In the genomic region with DNA sequence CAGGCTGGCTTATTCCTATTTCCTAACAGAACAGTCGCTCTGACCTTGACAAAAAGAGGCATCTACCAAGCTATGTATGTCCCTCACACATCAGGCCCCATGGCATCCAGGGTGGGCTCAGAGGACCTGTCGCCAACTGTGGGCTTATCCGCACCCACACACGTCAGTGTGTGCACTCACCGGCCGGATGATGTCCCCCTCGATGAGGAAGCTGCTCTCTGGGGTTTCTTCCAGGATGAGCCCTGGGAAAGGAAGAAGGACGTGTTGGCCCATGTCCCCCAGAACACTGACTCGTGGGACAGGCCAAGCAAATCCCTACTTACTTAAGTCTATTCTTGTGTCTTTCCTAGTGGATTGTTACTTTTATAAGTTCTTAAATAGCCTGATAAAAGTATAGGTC, we compare ENCODE assay signal across 15 cellular contexts. TPM values are rescaled to one million over a fixed set of nuclear protein-coding genes. Genes with fewer than 3 reads are reported as not detected.
DNase-seq lines count a peak whose midpoint lies in the region; ATAC-seq lines count a peak whose summit lies in the region.
"Had no signal": no experiment of that assay in that cellular context is flagged by ENCODE, and none has a peak within 500 bp of the region (broad histone marks: within the 10 kb centered on the region; RNA-seq: fewer than 3 reads in every experiment).

No MANE protein-coding gene starts in this region.

- DNase-seq in Right ventricle myocardium inferior (ENCODE audit: missing footprints) (peak; percentile 9), cardiac septum (ENCODE audit: low spot score) (no peak), immature natural killer cell (no peak), T-cell (no peak)
- DNase-seq in naive thymus-derived CD8-positive, alpha-beta T cell, result no peak
- no peak for DNase-seq in stimulated activated CD4-positive, alpha-beta T cell treated with anti-CD3 and anti-CD28 coated beads, Interleukin-2, amount 100 ng/mL, for 24 hours
- DNase-seq: C1 segment of cervical spinal cord, DMS79, H7 had no signal

- H3K4me3 Mint-ChIP-seq in activated T-helper 17 cell treated with anti-CD3 and anti-CD28 coated beads, Interleukin-2, amount 50 U/mL, for 72 hours, result no peak overlapping the region
- H3K4me3 Mint-ChIP-seq in immature natural killer cell (no peak overlapping the region), T-cell (no peak overlapping the region)
- H3K4me3 Mint-ChIP-seq in naive thymus-derived CD8-positive, alpha-beta T cell, result no peak overlapping the region
- H3K4me3 Mint-ChIP-seq: B cell; CD4-positive, alpha-beta memory T cell; GM23338 had no signal

- CTCF ChIA-PET in T-cell (lab: Charles Lee), result no interaction called here

- H3K27me3 Mint-ChIP-seq in activated T-helper 17 cell treated with anti-CD3 and anti-CD28 coated beads, Interleukin-2, amount 50 U/mL, for 72 hours, result no peaks in the 10 kb centered on the region
- H3K27me3 Mint-ChIP-seq in immature natural killer cell (ENCODE audit: low read depth in 3 of 3), result peaks cover 3 to 8% (median 7%) of the 10 kb centered on the region in 3 donors
- H3K27me3 Mint-ChIP-seq in T-cell, result no peaks in the 10 kb centered on the region
- H3K27me3 Mint-ChIP-seq in naive thymus-derived CD8-positive, alpha-beta T cell, result no peaks in the 10 kb centered on the region
- H3K27me3 Mint-ChIP-seq: B cell; CD4-positive, alpha-beta memory T cell had no signal

- POLR2A ChIA-PET in T-cell (lab: Charles Lee), result interaction anchor here in 1 of 2 donors (0.6 kb wide), 1 partner anchor 66 kb away, joined by 3 read pairs; no protein-coding TSS in a partner anchor
- POLR2A ChIA-PET in naive thymus-derived CD8-positive, alpha-beta T cell (lab: Charles Lee), result interaction anchor here (0.6 kb wide), 1 partner anchor 614 kb away, joined by 6 read pairs; no protein-coding TSS in a partner anchor

- H3K27ac Mint-ChIP-seq in activated T-helper 17 cell treated with anti-CD3 and anti-CD28 coated beads, Interleukin-2, amount 50 U/mL, for 72 hours, result peak overlapping the region; percentile 5
- H3K27ac Mint-ChIP-seq in immature natural killer cell (peak overlapping the region in 4 of 6 donors; percentile 13 to 59 (median 41)), T-cell (no peak overlapping the region)
- H3K27ac Mint-ChIP-seq in naive thymus-derived CD8-positive, alpha-beta T cell, result peak overlapping the region in 2 of 10 donors; percentile 3 to 82
- H3K27ac Mint-ChIP-seq: B cell, GM23338 had no signal

- H3K36me3 Mint-ChIP-seq in activated T-helper 17 cell treated with anti-CD3 and anti-CD28 coated beads, Interleukin-2, amount 50 U/mL, for 72 hours (ENCODE audit: low read depth), result peaks cover 20% of the 10 kb centered on the region
- H3K36me3 Mint-ChIP-seq in immature natural killer cell, result peaks cover 0 to 3% (median 3%) of the 10 kb centered on the region in 3 donors
- peaks cover 4% of the 10 kb centered on the region for H3K36me3 Mint-ChIP-seq in T-cell
- H3K36me3 Mint-ChIP-seq in naive thymus-derived CD8-positive, alpha-beta T cell, result peaks cover 0 to 9% (median 0%) of the 10 kb centered on the region in 3 donors

- intact Hi-C loops in Right ventricle myocardium inferior (cut with DNase I) (no loop called here), cardiac septum (cut with DNase I) (loop anchor here (5.0 to 10.0 kb wide), 2 partner anchors 37 to 370 kb away; partner anchors contain the start of gene NEURL3)

- peaks cover 20% of the 10 kb centered on the region for H3K4me1 Mint-ChIP-seq in activated T-helper 17 cell treated with anti-CD3 and anti-CD28 coated beads, Interleukin-2, amount 50 U/mL, for 72 hours
- H3K4me1 Mint-ChIP-seq in immature natural killer cell, result peaks cover 27 to 30% of the 10 kb centered on the region in 2 donors
- H3K4me1 Mint-ChIP-seq in T-cell, result peaks cover 15 to 27% (median 25%) of the 10 kb centered on the region in 3 donors
- peaks cover 4 to 23% (median 12%) of the 10 kb centered on the region in 4 donors for H3K4me1 Mint-ChIP-seq in naive thymus-derived CD8-positive, alpha-beta T cell

- no peaks in the 10 kb centered on the region for H3K9me3 Mint-ChIP-seq in activated T-helper 17 cell treated with anti-CD3 and anti-CD28 coated beads, Interleukin-2, amount 50 U/mL, for 72 hours
- H3K9me3 Mint-ChIP-seq in immature natural killer cell (no peaks in the 10 kb centered on the region), T-cell (no peaks in the 10 kb centered on the region)
- no peaks in the 10 kb centered on the region for H3K9me3 Mint-ChIP-seq in naive thymus-derived CD8-positive, alpha-beta T cell
- H3K9me3 Mint-ChIP-seq: CD4-positive, alpha-beta memory T cell; GM23338 had no signal

- ATAC-seq in Right ventricle myocardium inferior, result no peak
- ATAC-seq in activated T-helper 17 cell treated with anti-CD3 and anti-CD28 coated beads, Interleukin-2, amount 50 U/mL, for 72 hours (replicated peaks), result no peak
- ATAC-seq in T-cell (replicated peaks in 1 of 4), result no peak
- ATAC-seq in naive thymus-derived CD8-positive, alpha-beta T cell, result no peak
- ATAC-seq: GM23338 had no signal

RNA-seq across cellular contexts. Expression of gene ASTL, which starts 3.1 kb away (rescaled TPM):
- not detected for total RNA-seq in Right ventricle myocardium inferior
- total RNA-seq in cardiac septum, result not detected
- 1 to 10 TPM in 1 of 2 donors, under 1 TPM in 1; 0.93 to 6.9 TPM for total RNA-seq in activated T-helper 17 cell treated with anti-CD3 and anti-CD28 coated beads, Interleukin-2, amount 50 U/mL, for 72 hours
- not detected for polyA plus RNA-seq in immature natural killer cell
- 10 to 100 TPM in 1 of 5 donors, 1 to 10 TPM in 4; 1.2 to 10.4 (median 1.4) TPM for total RNA-seq in T-cell
- 1 to 10 TPM; 5.3 to 6.8 TPM for total RNA-seq in naive thymus-derived CD8-positive, alpha-beta T cell
- polyA plus RNA-seq in naive thymus-derived CD8-positive, alpha-beta T cell, result under 1 TPM in 2 of 3 donors, not detected in 1; 0.50 to 0.64 TPM
- total RNA-seq: GM23338, H7, HT1080 had no signal

RNA-seq across cellular contexts. Expression of gene DUSP2, which starts 10.1 kb away (rescaled TPM):
- 1.3 TPM for total RNA-seq in Right ventricle myocardium inferior
- total RNA-seq in cardiac septum, result 1.3 TPM
- total RNA-seq in activated T-helper 17 cell treated with anti-CD3 and anti-CD28 coated beads, Interleukin-2, amount 50 U/mL, for 72 hours, result 100 to 1,000 TPM in 1 of 2 donors, 10 to 100 TPM in 1; 82.0 to 379 TPM
- polyA plus RNA-seq in immature natural killer cell, result 100 to 1,000 TPM; 272 to 875 (median 555) TPM
- total RNA-seq in T-cell, result 100 to 1,000 TPM in 2 of 5 donors, 10 to 100 TPM in 3; 37.2 to 437 (median 54.0) TPM
- total RNA-seq in naive thymus-derived CD8-positive, alpha-beta T cell, result 10 to 100 TPM; 31.5 to 36.5 TPM
- 100 to 1,000 TPM in 1 of 3 donors, 10 to 100 TPM in 2; 24.3 to 459 (median 60.7) TPM for polyA plus RNA-seq in naive thymus-derived CD8-positive, alpha-beta T cell

RNA-seq across cellular contexts. Expression of gene ADRA2B, which starts 18.8 kb away (rescaled TPM):
- 6.9 TPM for total RNA-seq in Right ventricle myocardium inferior
- total RNA-seq in cardiac septum, result 5.5 TPM
- total RNA-seq in activated T-helper 17 cell treated with anti-CD3 and anti-CD28 coated beads, Interleukin-2, amount 50 U/mL, for 72 hours, result 1 to 10 TPM in 1 of 2 donors, under 1 TPM in 1; 0.09 to 1.3 TPM
- under 1 TPM in 1 of 3 donors, not detected in 2; 0.83 TPM for polyA plus RNA-seq in immature natural killer cell
- total RNA-seq in T-cell, result under 1 TPM; 0.13 to 0.77 (median 0.18) TPM
- under 1 TPM in 1 of 2 experiments, not detected in 1; 0.22 TPM for total RNA-seq in naive thymus-derived CD8-positive, alpha-beta T cell
- not detected for polyA plus RNA-seq in naive thymus-derived CD8-positive, alpha-beta T cell
- total RNA-seq: CD4-positive, alpha-beta memory T cell; G401; HT1080 had no signal
- polyA plus RNA-seq: CD4-positive, alpha-beta memory T cell had no signal

Comparison
In these comparisons a context has a peak if more than half of its experiments do, and no peak if none do; other contexts are left out.
1. H3K27ac Mint-ChIP-seq: peak in activated T-helper 17 cell treated with anti-CD3 and anti-CD28 coated beads, Interleukin-2, amount 50 U/mL, for 72 hours (single experiment) and immature natural killer cell (4 of 6); none in T-cell (0 of 2).
2. RNA of gene DUSP2, which starts 10.1 kb away (total RNA-seq): 82.0 to 379 TPM in activated T-helper 17 cell treated with anti-CD3 and anti-CD28 coated beads, Interleukin-2, amount 50 U/mL, for 72 hours, 37.2 to 437 TPM in T-cell and 31.5 to 36.5 TPM in naive thymus-derived CD8-positive, alpha-beta T cell; 1.3 TPM in Right ventricle myocardium inferior (single experiment) and 1.3 TPM in cardiac septum (single experiment); every median in the first group is over 10 times any median in the second.